In the genomic region with DNA sequence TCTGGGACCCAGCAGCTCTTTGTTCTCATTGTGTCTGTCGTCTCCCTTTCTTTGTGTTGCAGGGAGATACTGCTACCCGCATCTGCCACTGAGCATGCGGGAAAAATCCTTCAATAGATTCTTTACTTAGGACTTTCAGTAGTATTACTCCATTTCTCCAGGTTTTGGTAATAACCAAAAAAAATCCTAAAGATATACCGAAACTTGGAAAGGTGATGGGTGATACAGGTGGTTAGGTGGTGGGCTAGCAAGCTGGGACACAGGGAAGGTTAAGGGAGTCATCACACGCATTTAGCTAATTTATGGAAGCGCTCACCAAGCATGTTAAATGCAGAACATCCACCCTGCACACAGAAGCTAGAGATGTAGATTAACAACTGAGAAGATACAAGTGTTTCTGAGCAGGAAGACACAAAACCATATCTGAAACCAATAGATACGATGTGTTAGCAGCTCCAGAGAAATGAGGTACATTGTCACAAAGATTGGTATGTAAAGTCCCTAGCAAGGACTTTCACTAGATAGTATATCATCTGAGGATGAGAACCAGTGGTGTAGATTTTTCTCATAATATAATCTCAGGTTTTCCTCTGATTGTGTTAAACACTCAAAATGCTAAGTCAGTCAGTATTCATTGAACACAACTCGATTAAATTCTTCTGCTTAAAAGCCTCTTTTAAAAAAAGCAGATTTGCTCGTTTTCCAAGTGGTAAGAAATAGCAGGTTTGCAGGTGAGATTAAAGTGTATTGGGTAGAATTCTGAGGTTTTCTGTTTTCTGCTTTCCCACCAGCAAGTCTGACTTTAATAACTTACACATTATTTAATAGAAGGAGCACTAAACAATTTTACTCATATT, we compare ENCODE assay signal across 9 cellular contexts. TPM values are rescaled to one million over a fixed set of nuclear protein-coding genes. Genes with fewer than 3 reads are reported as not detected.
DNase-seq lines count a peak whose midpoint lies in the region; ATAC-seq and TF ChIP-seq lines count a peak whose summit lies in the region.
"Had no signal": no experiment of that assay in that cellular context is flagged by ENCODE, and none has a peak within 500 bp of the region (broad histone marks: within the 10 kb centered on the region; RNA-seq: fewer than 3 reads in every experiment).

No MANE protein-coding gene starts in this region.

- peak overlapping the region; percentile 82 for H3K4me2 ChIP-seq in neural progenitor cell

- H3K9me3 Mint-ChIP-seq in brain (peaks cover 0 to 2% (median 0%) of the 10 kb centered on the region in 5 experiments), neural progenitor cell (peaks cover 3% of the 10 kb centered on the region)
- H3K9me3 Mint-ChIP-seq: activated T-helper 2 cell treated with anti-CD3 and anti-CD28 coated beads, Interferon-gamma antibody, Interleukin-2, Interleukin-4, amounts not matched to agents 10 μg/mL and 5 μg/mL and 100 μg/mL, durations not matched to agents 14 hours and 24 hours and 36 hours had no signal

- H3F3A ChIP-seq in neural progenitor cell (ENCODE audit: low read depth) = peaks cover 14% of the 10 kb centered on the region

- H4K20me1 ChIP-seq in neural progenitor cell (ENCODE audit: low read depth) = peaks cover 30% of the 10 kb centered on the region

- peaks cover 36% of the 10 kb centered on the region for H3K4me1 ChIP-seq in neural progenitor cell

- H3K36me3 Mint-ChIP-seq in brain (no peaks in the 10 kb centered on the region), neural progenitor cell (peaks cover 4% of the 10 kb centered on the region)

- H3K4me1 Mint-ChIP-seq in brain (peaks cover 71% of the 10 kb centered on the region), neural progenitor cell (peaks cover 53% of the 10 kb centered on the region)

- no peaks in the 10 kb centered on the region for H3K9me3 ChIP-seq in KOPT-K1 (ENCODE audit: insufficient read depth, low read length, poor library complexity, severe bottlenecking)
- H3K9me3 ChIP-seq in neural progenitor cell (ENCODE audit: low read depth) = no peaks in the 10 kb centered on the region

- TF ChIP-seq CTCF in GM12875 (IDR thresholded peaks at IDR 0.05; ENCODE audit: borderline replicate concordance, insufficient read depth, low read depth, low read length) (no peak), brain (conservative IDR thresholded peaks at IDR 0.05) (no peak), neural progenitor cell (IDR thresholded peaks at IDR 0.05) (no peak)

- ATAC-seq in GM21447 (IDR thresholded peaks at IDR 0.05; ENCODE audit: unreplicated experiment) = no peak

- H3K79me2 ChIP-seq in neural progenitor cell (ENCODE audit: low read depth) = peaks cover 31% of the 10 kb centered on the region

- H2AFZ ChIP-seq in neural progenitor cell (replicated peaks) = peak overlapping the region; percentile 26

- DNase-seq in neural progenitor cell (ENCODE audit: low spot score) = peak; percentile 69
- no peak for DNase-seq in GM19240 (ENCODE audit: insufficient read length, low spot score)
- DNase-seq in stimulated activated CD4-positive, alpha-beta T cell treated with anti-CD3 and anti-CD28 coated beads, Interleukin-4, amount 100 ng/mL, for 4 hours = no peak
- no peak for DNase-seq in AG08395 (ENCODE audit: low spot score)

- peak overlapping the region; percentile 52 for H3K27ac ChIP-seq in KOPT-K1 (ENCODE audit: low read depth, low read length, poor library complexity, severe bottlenecking)
- no peak overlapping the region for H3K27ac ChIP-seq in neural progenitor cell

- H3K27me3 Mint-ChIP-seq in brain = no peaks in the 10 kb centered on the region
- peaks cover 11% of the 10 kb centered on the region for H3K27me3 Mint-ChIP-seq in neural progenitor cell (ENCODE audit: insufficient read depth, low read depth)

- H3K4me3 Mint-ChIP-seq in brain (peak overlapping the region; percentile 85 to 92 (median 90)), neural progenitor cell (peak overlapping the region; percentile 90)

- H3K27ac Mint-ChIP-seq in brain (peak overlapping the region; percentile 85 to 98 (median 95)), neural progenitor cell (peak overlapping the region; percentile 17)

- no peak overlapping the region for H3K9ac ChIP-seq in neural progenitor cell

- peaks cover 9% of the 10 kb centered on the region for H3K27me3 ChIP-seq in neural progenitor cell

- H3K4me3 ChIP-seq in GM12875 (ENCODE audit: low read depth, low read length) (peak overlapping the region; percentile 11), neural progenitor cell (peak overlapping the region; percentile 83)

- no peaks in the 10 kb centered on the region for H3K36me3 ChIP-seq in KOPT-K1 (ENCODE audit: insufficient read depth, low read length)
- H3K36me3 ChIP-seq in neural progenitor cell = peaks cover 3% of the 10 kb centered on the region

RNA-seq across cellular contexts. Expression of a gene that starts 1.3 kb away (rescaled TPM):
- polyA plus RNA-seq in brain (ENCODE audit: insufficient read depth, low read depth, low replicate concordance) = 91.4 TPM
- total RNA-seq in neural progenitor cell (ENCODE audit: low replicate concordance) = 72.8 and 87.2 TPM in 2 replicates
